9 cellular contexts compared by ENCODE assay signal in genomic region chr7:39633563-39634550, GRCh38. TPM values are rescaled to one million over a fixed set of nuclear protein-coding genes. Genes with fewer than 3 reads are reported as not detected.
DNase-seq lines count a peak whose midpoint lies in the region; ATAC-seq and TF ChIP-seq lines count a peak whose summit lies in the region.
"Had no signal": no experiment of that assay in that cellular context is flagged by ENCODE, and none has a peak within 500 bp of the region (broad histone marks: within the 10 kb centered on the region; RNA-seq: fewer than 3 reads in every experiment).

No MANE protein-coding gene starts in this region.

- H3F3A ChIP-seq in Loucy (ENCODE audit: low read depth): no peaks in the 10 kb centered on the region

- no peaks in the 10 kb centered on the region for H3K27me3 ChIP-seq in CD8-positive, alpha-beta T cell (ENCODE audit: insufficient read depth, low read length)
- no peaks in the 10 kb centered on the region for H3K27me3 ChIP-seq in Loucy (ENCODE audit: insufficient read depth, low read length, poor library complexity, severe bottlenecking)

- no peak overlapping the region for H2AFZ ChIP-seq in Loucy (ENCODE audit: low read length)

- intact Hi-C loops in CD8-positive, alpha-beta T cell (cut with DNase I, micrococcal nuclease): loop anchor here in 1 of 2 experiments (1.0 kb wide), 1 partner anchor 11 kb away; the partner anchor contains the start of gene RALA

- peak overlapping the region; percentile 80 for H3K27ac ChIP-seq in CD8-positive, alpha-beta T cell (ENCODE audit: low read depth, low read length)

- H3K9me3 ChIP-seq in CD8-positive, alpha-beta T cell (ENCODE audit: low read length): no peaks in the 10 kb centered on the region
- no peaks in the 10 kb centered on the region for H3K9me3 ChIP-seq in Loucy (ENCODE audit: insufficient read depth, low read depth, low read length)

- H3K4me3 ChIP-seq in CD8-positive, alpha-beta T cell (ENCODE audit: low read depth, low read length): peak overlapping the region; percentile 24
- peak overlapping the region; percentile 27 for H3K4me3 ChIP-seq in Loucy (ENCODE audit: low read length, poor library complexity, severe bottlenecking)

- POLR2A ChIA-PET in CD8-positive, alpha-beta T cell (lab: Charles Lee): interaction anchor here (1.0 to 1.9 kb wide), 4 partner anchors 8 to 12 kb away, joined by 3 to 9 read pairs (median 4); partner anchors contain the start of gene RALA

- peak overlapping the region; percentile 76 for H3K4me3 Mint-ChIP-seq in CD8-positive, alpha-beta T cell

- peaks cover 82% of the 10 kb centered on the region for H3K4me1 Mint-ChIP-seq in CD8-positive, alpha-beta T cell (ENCODE audit: low read depth)

- no peak overlapping the region for H3K9ac ChIP-seq in Loucy (ENCODE audit: low read depth, low read length, poor library complexity, severe bottlenecking)

- no peaks in the 10 kb centered on the region for H3K9me2 ChIP-seq in Loucy (replicated peaks; ENCODE audit: low read depth, low read length)

- peak overlapping the region; percentile 45 for H3K4me2 ChIP-seq in Loucy (ENCODE audit: low read depth, low read length, poor library complexity, severe bottlenecking)

- CTCF ChIA-PET in CD8-positive, alpha-beta T cell (lab: Charles Lee): interaction anchor here (1.1 to 1.4 kb wide), 2 partner anchors 10 to 100 kb away, joined by 3 read pairs; no protein-coding TSS in a partner anchor

- peaks cover 5% of the 10 kb centered on the region for H4K20me1 ChIP-seq in Loucy (ENCODE audit: insufficient read depth, low read length, poor library complexity, severe bottlenecking)

- H3K36me3 ChIP-seq in CD8-positive, alpha-beta T cell (ENCODE audit: insufficient read depth, low read length): no peaks in the 10 kb centered on the region
- H3K36me3 ChIP-seq in Loucy (ENCODE audit: insufficient read depth, low read length): peaks cover 26% of the 10 kb centered on the region; the same call in 1 of the 2 replicates

- H3K4me1 ChIP-seq in CD8-positive, alpha-beta T cell (ENCODE audit: insufficient read depth, low read length): peaks cover 60% of the 10 kb centered on the region
- peaks cover 28% of the 10 kb centered on the region for H3K4me1 ChIP-seq in Loucy (ENCODE audit: insufficient read depth, low read length, poor library complexity, severe bottlenecking)

- peaks cover 58% of the 10 kb centered on the region for H3K36me3 Mint-ChIP-seq in CD8-positive, alpha-beta T cell

- TF ChIP-seq CTCF in CD8-positive, alpha-beta T cell (IDR thresholded peaks at IDR 0.05): no peak
- TF ChIP-seq CTCF in Loucy (conservative IDR thresholded peaks at IDR 0.05; ENCODE audit: low read length) (no peak), GM10266 (IDR thresholded peaks at IDR 0.05; ENCODE audit: control insufficient read depth, insufficient read depth, low read depth, missing control alignments) (no peak)

- no peaks in the 10 kb centered on the region for H3K9me3 Mint-ChIP-seq in CD8-positive, alpha-beta T cell

- peak; percentile 90 for ATAC-seq in CD8-positive, alpha-beta T cell
- ATAC-seq in GM21381 (IDR thresholded peaks at IDR 0.05; ENCODE audit: unreplicated experiment): peak; percentile 63

- no peaks in the 10 kb centered on the region for H3K27me3 Mint-ChIP-seq in CD8-positive, alpha-beta T cell (ENCODE audit: low read depth)

- H3K79me2 ChIP-seq in Loucy (ENCODE audit: insufficient read depth, low read length): peaks cover 85% of the 10 kb centered on the region

- DNase-seq in CD8-positive, alpha-beta T cell: peak; percentile 16 to 75 (median 37)
- peak; percentile 28 for DNase-seq in effector CD4-positive, alpha-beta T cell
- no peak for DNase-seq in GOT3 (lab: John Stamatoyannopoulos, UW)
- no peak for DNase-seq in GM10266 (ENCODE audit: extremely low spot score)
- DNase-seq in islet precursor cell: no peak
- no peak for DNase-seq in AG08396 (ENCODE audit: low spot score)
- DNase-seq: NCI-H446 had no signal

- peak overlapping the region; percentile 99 for H3K27ac Mint-ChIP-seq in CD8-positive, alpha-beta T cell

RNA-seq across cellular contexts. Expression of gene RALA, which starts 10.5 kb away (rescaled TPM):
- 10 to 100 TPM; 35.5 to 37.5 TPM for total RNA-seq in CD8-positive, alpha-beta T cell

Comparison
In these comparisons a context has a peak if more than half of its experiments do, and no peak if none do; other contexts are left out.
1. DNase-seq: peak in CD8-positive, alpha-beta T cell (7 of 7) and effector CD4-positive, alpha-beta T cell (single experiment); none in GOT3 (single experiment), GM10266 (single experiment), islet precursor cell (single experiment) and AG08396 (single experiment).